In genomic region chr9:94029932-94030317, GRCh38 we compare ENCODE assay signal across 8 cellular contexts. TPM values are rescaled to one million over a fixed set of nuclear protein-coding genes. Genes with fewer than 3 reads are reported as not detected.
DNase-seq lines count a peak whose midpoint lies in the region; ATAC-seq and TF ChIP-seq lines count a peak whose summit lies in the region.

No MANE protein-coding gene starts in this region.

- no peaks in the 10 kb centered on the region for H3K36me3 ChIP-seq in CD8-positive, alpha-beta T cell (ENCODE audit: insufficient read depth, low read length)
- no peaks in the 10 kb centered on the region for H3K36me3 ChIP-seq in MM.1S (replicated peaks; ENCODE audit: insufficient read depth, low read length)
- H3K36me3 ChIP-seq in neuron (ENCODE audit: insufficient read depth, low read length), result no peaks in the 10 kb centered on the region

- H3K4me3 Mint-ChIP-seq in CD8-positive, alpha-beta T cell, result peak overlapping the region; percentile 100
- H3K4me3 Mint-ChIP-seq in effector memory CD8-positive, alpha-beta T cell, result peak overlapping the region; percentile 84 to 89

- no peaks in the 10 kb centered on the region for H3K27me3 ChIP-seq in CD8-positive, alpha-beta T cell (ENCODE audit: insufficient read depth, low read length)
- H3K27me3 ChIP-seq in MM.1S (replicated peaks; ENCODE audit: insufficient read depth, low read length), result no peaks in the 10 kb centered on the region
- H3K27me3 ChIP-seq in neuron (ENCODE audit: insufficient read depth, low read length), result no peaks in the 10 kb centered on the region

- ATAC-seq in CD8-positive, alpha-beta T cell, result no peak
- no peak for ATAC-seq in effector memory CD8-positive, alpha-beta T cell (replicated peaks)

- peak overlapping the region; percentile 97 for H3K4me3 ChIP-seq in CD8-positive, alpha-beta T cell (ENCODE audit: low read depth, low read length)
- peak overlapping the region; percentile 82 for H3K4me3 ChIP-seq in MM.1S (ENCODE audit: low read length)
- peak overlapping the region; percentile 69 for H3K4me3 ChIP-seq in neuron (ENCODE audit: low read length)

- peak overlapping the region; percentile 81 for H3K27ac ChIP-seq in CD8-positive, alpha-beta T cell (ENCODE audit: low read depth, low read length)
- peak overlapping the region; percentile 25; the same call in 1 of the 2 replicates for H3K27ac ChIP-seq in MM.1S (ENCODE audit: low read length)

- peaks cover 6% of the 10 kb centered on the region for H3K27me3 Mint-ChIP-seq in CD8-positive, alpha-beta T cell (ENCODE audit: low read depth)
- peaks cover 0 to 11% of the 10 kb centered on the region in 2 donors for H3K27me3 Mint-ChIP-seq in effector memory CD8-positive, alpha-beta T cell

- no peaks in the 10 kb centered on the region for H4K20me1 ChIP-seq in MM.1S (ENCODE audit: insufficient read depth, low read length)

- no peaks in the 10 kb centered on the region for H3K9me2 ChIP-seq in MM.1S (replicated peaks; ENCODE audit: insufficient read depth, low read length)

- H2AFZ ChIP-seq in MM.1S (ENCODE audit: low read length) (peak overlapping the region; percentile 99), neuron (ENCODE audit: low read depth, low read length) (peak overlapping the region; percentile 83)

- DNase-seq in CD8-positive, alpha-beta T cell, result no peak
- DNase-seq in MM.1S, result no peak
- DNase-seq in effector memory CD8-positive, alpha-beta T cell, result no peak
- DNase-seq in cerebellar cortex (ENCODE audit: low spot score), result no peak
- DNase-seq in kidney tubule cell (ENCODE audit: low spot score), result no peak
- no peak for DNase-seq in hypothalamus (lab: John Stamatoyannopoulos, UW)
- no peak for DNase-seq in NCI-H1436 (lab: John Stamatoyannopoulos, UW)

- no peaks in the 10 kb centered on the region for H3K9me3 Mint-ChIP-seq in CD8-positive, alpha-beta T cell
- H3K9me3 Mint-ChIP-seq in effector memory CD8-positive, alpha-beta T cell, result no peaks in the 10 kb centered on the region

- no peaks in the 10 kb centered on the region for H3K79me2 ChIP-seq in MM.1S (ENCODE audit: low read length)

- H3K4me1 ChIP-seq in CD8-positive, alpha-beta T cell (ENCODE audit: insufficient read depth, low read length), result peaks cover 7% of the 10 kb centered on the region
- no peaks in the 10 kb centered on the region; the same call in 1 of the 2 replicates for H3K4me1 ChIP-seq in MM.1S (ENCODE audit: low read length)
- no peaks in the 10 kb centered on the region for H3K4me1 ChIP-seq in neuron (ENCODE audit: insufficient read depth, low read length)

- peak overlapping the region; percentile 72 for H3K9ac ChIP-seq in MM.1S (ENCODE audit: low read length)

- H3K36me3 Mint-ChIP-seq in CD8-positive, alpha-beta T cell, result peaks cover 6% of the 10 kb centered on the region
- no peaks in the 10 kb centered on the region for H3K36me3 Mint-ChIP-seq in effector memory CD8-positive, alpha-beta T cell (ENCODE audit: insufficient read depth)

- peak overlapping the region; percentile 91 for H3K4me2 ChIP-seq in MM.1S (ENCODE audit: low read depth, low read length)

- POLR2A ChIA-PET in CD8-positive, alpha-beta T cell (lab: Charles Lee), result interaction anchor here (0.6 kb wide), 1 partner anchor 19 kb away, joined by 3 read pairs; no protein-coding TSS in a partner anchor

- TF ChIP-seq CTCF in CD8-positive, alpha-beta T cell (IDR thresholded peaks at IDR 0.05), result no peak
- no peak for TF ChIP-seq CTCF in MM.1S (IDR thresholded peaks at IDR 0.05; ENCODE audit: low read length)

- no peaks in the 10 kb centered on the region for H3F3A ChIP-seq in MM.1S (ENCODE audit: insufficient read depth, low read length)

- peak overlapping the region; percentile 98 for H3K27ac Mint-ChIP-seq in CD8-positive, alpha-beta T cell
- H3K27ac Mint-ChIP-seq in effector memory CD8-positive, alpha-beta T cell, result peak overlapping the region; percentile 87 to 90

- CTCF ChIA-PET in CD8-positive, alpha-beta T cell (lab: Charles Lee), result interaction anchor here (1.6 kb wide), 1 partner anchor 16 kb away, joined by 5 read pairs; no protein-coding TSS in a partner anchor

- peaks cover 23% of the 10 kb centered on the region for H3K4me1 Mint-ChIP-seq in CD8-positive, alpha-beta T cell (ENCODE audit: low read depth)
- peaks cover 10 to 18% of the 10 kb centered on the region in 2 donors for H3K4me1 Mint-ChIP-seq in effector memory CD8-positive, alpha-beta T cell (ENCODE audit: low read depth in 2 of 2)

- no peaks in the 10 kb centered on the region for H3K9me3 ChIP-seq in CD8-positive, alpha-beta T cell (ENCODE audit: low read length)
- H3K9me3 ChIP-seq in MM.1S (replicated peaks; ENCODE audit: insufficient read depth, low read length), result no peaks in the 10 kb centered on the region; the same call in 1 of the 2 replicates
- H3K9me3 ChIP-seq in neuron (ENCODE audit: low read length), result peaks cover 3% of the 10 kb centered on the region

- intact Hi-C loops in CD8-positive, alpha-beta T cell (cut with DNase I, micrococcal nuclease), result loop anchor here (1.0 to 2.0 kb wide), 2 partner anchors 136 to 229 kb away; partner anchors contain the start of gene ZNF169 (in 1 of the 2)

RNA-seq across cellular contexts. Expression of gene PTPDC1, which starts 54.3 kb away (rescaled TPM):
- total RNA-seq in CD8-positive, alpha-beta T cell, result 1 to 10 TPM; 2.1 to 2.2 TPM
